In genomic region chr2:160278101-160278888, GRCh38 we compare ENCODE assay signal across 9 cellular contexts.
DNase-seq lines count a peak whose midpoint lies in the region; ATAC-seq and TF ChIP-seq lines count a peak whose summit lies in the region.
"Had no signal": no experiment of that assay in that cellular context is flagged by ENCODE, and none has a peak within 500 bp of the region (broad histone marks: within the 10 kb centered on the region; RNA-seq: fewer than 3 reads in every experiment).

No MANE protein-coding gene starts in this region.

- BruUV-seq in MCF 10A (replicated peaks; lab: Mats Ljungman, UMichigan) (no TSS peak), mammary epithelial cell (replicated peaks; lab: Mats Ljungman, UMichigan) (no TSS peak)

- TF ChIP-seq POLR2A in stomach (IDR thresholded peaks at IDR 0.05): no peak

- CTCF ChIA-PET in MCF 10A (lab: Yijun Ruan, JAX) (interaction anchor here (0.5 to 1.3 kb wide), 7 partner anchors 11 to 692 kb away, joined by 3 to 5 read pairs (median 3); no protein-coding TSS in a partner anchor), mammary epithelial cell (lab: Charles Lee; ENCODE audit: low non-redundant PET) (interaction anchor here (0.6 to 1.0 kb wide), 3 partner anchors 10 to 369 kb away, joined by 3 to 11 read pairs (median 4); no protein-coding TSS in a partner anchor)

- no peaks in the 10 kb centered on the region for H4K20me1 ChIP-seq in mammary epithelial cell (ENCODE audit: insufficient read depth, low read length)

- H2AFZ ChIP-seq in mammary epithelial cell (ENCODE audit: low read depth, low read length): no peak overlapping the region

- no peak overlapping the region for H3K4me3 Mint-ChIP-seq in MCF 10A (ENCODE audit: unreplicated experiment)
- H3K4me3 Mint-ChIP-seq in central memory CD8-positive, alpha-beta T cell: no peak overlapping the region

- POLR2A ChIA-PET in MCF 10A (lab: Yijun Ruan, JAX): interaction anchor here (0.7 to 1.3 kb wide), 3 partner anchors 15 to 274 kb away, joined by 3 to 5 read pairs (median 4); no protein-coding TSS in a partner anchor

- in situ Hi-C loops in mammary epithelial cell (cut with MboI; ENCODE audit: low sequenced_read_pairs in 2 of 2): no loop called here

- DNase-seq in MCF 10A (ENCODE audit: unreplicated experiment) (no peak), mammary epithelial cell (no peak), stomach (no peak), SHP77 treated with DMSO at 0.1 percent for 48 hours (lab: John Stamatoyannopoulos, UW) (no peak), NCI-H1436 (lab: John Stamatoyannopoulos, UW) (no peak), RKO (ENCODE audit: low spot score) (no peak)
- DNase-seq in central memory CD8-positive, alpha-beta T cell (ENCODE audit: low spot score in 2 of 2): no peak

- H3K79me2 ChIP-seq in mammary epithelial cell (ENCODE audit: insufficient read depth, low read length): no peaks in the 10 kb centered on the region

- H3K4me3 ChIP-seq in mammary epithelial cell (replicated peaks in 1 of 3; ENCODE audit: insufficient read depth in 1 of 3, low read depth in 2 of 3, low read length in 3 of 3) (no peak overlapping the region), stomach (no peak overlapping the region)

- WGBS in mammary epithelial cell (ENCODE audit: low coverage, missing lambda C conversion rate): 97% methylated on average over 9 of the region's 9 CpGs
- 83 to 88% (median 84%) methylated on average over 9 of the region's 9 CpGs for WGBS in stomach, 5 donors

- no peaks in the 10 kb centered on the region for H3K9me3 ChIP-seq in mammary epithelial cell (replicated peaks; ENCODE audit: insufficient read depth, low read length)
- no peaks in the 10 kb centered on the region for H3K9me3 ChIP-seq in stomach

- H3K27me3 ChIP-seq in mammary epithelial cell (ENCODE audit: insufficient read depth, low read length) (no peaks in the 10 kb centered on the region), stomach (no peaks in the 10 kb centered on the region)

- dilution Hi-C loops in mammary epithelial cell (cut with HindIII; ENCODE audit: low sequenced_read_pairs): no loop called here

- H3K27me3 Mint-ChIP-seq in MCF 10A (ENCODE audit: insufficient read depth, unreplicated experiment): no peaks in the 10 kb centered on the region
- no peaks in the 10 kb centered on the region for H3K27me3 Mint-ChIP-seq in central memory CD8-positive, alpha-beta T cell

- no peak overlapping the region for H3K4me2 ChIP-seq in mammary epithelial cell (ENCODE audit: insufficient read depth, low read depth, low read length)

- TF ChIP-seq CTCF in MCF 10A (IDR thresholded peaks at IDR 0.05; ENCODE audit: unreplicated experiment): no peak
- no peak for TF ChIP-seq CTCF in mammary epithelial cell (conservative IDR thresholded peaks at IDR 0.05 in 1 of 2, IDR thresholded peaks at IDR 0.05 in 1 of 2; ENCODE audit: extremely low read depth in 1 of 2, insufficient read depth in 1 of 2, low read depth in 1 of 2, low read length in 2 of 2)
- TF ChIP-seq CTCF in stomach (IDR thresholded peaks at IDR 0.05): no peak

- H3K4me1 ChIP-seq in mammary epithelial cell (ENCODE audit: insufficient read depth, low read length) (peaks cover 19% of the 10 kb centered on the region), stomach (peaks cover 0 to 34% (median 5%) of the 10 kb centered on the region in 4 donors)

- peaks cover 37% of the 10 kb centered on the region for H3K36me3 ChIP-seq in mammary epithelial cell (ENCODE audit: insufficient read depth, low read length)
- peaks cover 18 to 81% (median 61%) of the 10 kb centered on the region in 4 donors for H3K36me3 ChIP-seq in stomach

- H3K9me3 Mint-ChIP-seq in MCF 10A (ENCODE audit: unreplicated experiment): no peaks in the 10 kb centered on the region
- no peaks in the 10 kb centered on the region for H3K9me3 Mint-ChIP-seq in central memory CD8-positive, alpha-beta T cell

- H3K27ac Mint-ChIP-seq in MCF 10A (ENCODE audit: low read depth, unreplicated experiment): peak overlapping the region; percentile 78
- peak overlapping the region; percentile 64 for H3K27ac Mint-ChIP-seq in central memory CD8-positive, alpha-beta T cell (ENCODE audit: low read depth)

- H3K4me1 Mint-ChIP-seq in MCF 10A (ENCODE audit: insufficient read depth, unreplicated experiment): peaks cover 15% of the 10 kb centered on the region
- H3K4me1 Mint-ChIP-seq in central memory CD8-positive, alpha-beta T cell: peaks cover 14% of the 10 kb centered on the region

- TF ChIP-seq EP300 in stomach (IDR thresholded peaks at IDR 0.05): no peak

- intact Hi-C loops in MCF 10A (cut with micrococcal nuclease): no loop called here
- intact Hi-C loops in mammary epithelial cell (cut with micrococcal nuclease): no loop called here
- intact Hi-C loops in stomach (cut with DNase I; ENCODE audit: low total_unique reads): no loop called here

- ATAC-seq in HG02981 (IDR thresholded peaks at IDR 0.05; ENCODE audit: unreplicated experiment): peak; percentile 89
- no peak for ATAC-seq in central memory CD8-positive, alpha-beta T cell (replicated peaks; ENCODE audit: extremely low read depth, poor library complexity, severe bottlenecking)

- H3K27ac ChIP-seq in mammary epithelial cell (ENCODE audit: insufficient read depth, low read depth, low read length) (no peak overlapping the region), stomach (peak overlapping the region in 3 of 5 donors; percentile 18 to 55 (median 44))
- H3K27ac ChIP-seq: VCaP had no signal

- H3K36me3 Mint-ChIP-seq in MCF 10A (ENCODE audit: insufficient read depth, unreplicated experiment): peaks cover 63% of the 10 kb centered on the region
- H3K36me3 Mint-ChIP-seq in central memory CD8-positive, alpha-beta T cell (ENCODE audit: insufficient read depth): peaks cover 55% of the 10 kb centered on the region

- no peak overlapping the region for H3K9ac ChIP-seq in mammary epithelial cell (ENCODE audit: insufficient read depth, low read length)
